Comparison of ENCODE assay signal across 8 cellular contexts in genomic region chr20:34709044-34709835, GRCh38. TPM values are rescaled to one million over a fixed set of nuclear protein-coding genes. Genes with fewer than 3 reads are reported as not detected.
DNase-seq lines count a peak whose midpoint lies in the region; ATAC-seq and TF ChIP-seq lines count a peak whose summit lies in the region.

No MANE protein-coding gene starts in this region.

- peak; percentile 94 for DNase-seq in GM13976 (ENCODE audit: low spot score)
- DNase-seq in NCI-H1417 (lab: John Stamatoyannopoulos, UW) = peak; percentile 79 to 98 (median 97)
- peak; percentile 88 for DNase-seq in WERI-Rb-1
- peak; percentile 88 to 95 for DNase-seq in T47D (ENCODE audit: low read depth in 1 of 2, low spot score in 1 of 2)
- DNase-seq in immature natural killer cell = peak; percentile 83 to 85 (median 84)
- peak; percentile 57 to 78 for DNase-seq in stimulated activated CD4-positive, alpha-beta T cell treated with anti-CD3 and anti-CD28 coated beads, Interleukin-12 subunit alpha, Interleukin-12 subunit beta, amount 100 ng/mL, for 24 hours (ENCODE audit: low read depth in 2 of 2)
- no peak for DNase-seq in NCI-H82 treated with DMSO at 0.1 percent for 48 hours (lab: John Stamatoyannopoulos, UW; ENCODE audit: unreplicated experiment)

- peak overlapping the region; percentile 71 for H3K4me3 ChIP-seq in WERI-Rb-1 (ENCODE audit: low read depth, low read length)

- H3K27ac ChIP-seq in WERI-Rb-1 = peak overlapping the region; percentile 91

- peak; percentile 56 for ATAC-seq in HG02642 (IDR thresholded peaks at IDR 0.05; ENCODE audit: poor library complexity, unreplicated experiment)

- peaks cover 20 to 25% (median 23%) of the 10 kb centered on the region in 3 donors for H3K27me3 Mint-ChIP-seq in immature natural killer cell (ENCODE audit: low read depth in 3 of 3)

- peak overlapping the region; percentile 55 to 91 (median 88) for H3K27ac Mint-ChIP-seq in immature natural killer cell

- peaks cover 20 to 28% of the 10 kb centered on the region in 2 donors for H3K4me1 Mint-ChIP-seq in immature natural killer cell

- H3K9me3 ChIP-seq in WERI-Rb-1 (ENCODE audit: severe bottlenecking) = no peaks in the 10 kb centered on the region

- H3K9me3 Mint-ChIP-seq in immature natural killer cell = no peaks in the 10 kb centered on the region

- H3K36me3 ChIP-seq in WERI-Rb-1 = peaks cover 18% of the 10 kb centered on the region

- TF ChIP-seq CTCF in GM13976 (IDR thresholded peaks at IDR 0.05; ENCODE audit: borderline replicate concordance, control extremely low read depth, extremely low read depth, insufficient read depth, missing control alignments) (no peak), WERI-Rb-1 (IDR thresholded peaks at IDR 0.05; ENCODE audit: low read depth, low read length) (no peak; the same call in 1 of the 2 replicates)

- H3K27me3 ChIP-seq in WERI-Rb-1 (ENCODE audit: insufficient read depth, low read depth, severe bottlenecking) = no peaks in the 10 kb centered on the region

- H3K36me3 Mint-ChIP-seq in immature natural killer cell = peaks cover 4 to 8% (median 5%) of the 10 kb centered on the region in 3 donors

- peak overlapping the region; percentile 87 to 92 (median 89) for H3K4me3 Mint-ChIP-seq in immature natural killer cell

- in situ Hi-C loops in GM13976 (cut with MboI; ENCODE audit: low sequenced_read_pairs, unreplicated experiment) = loop anchor here (10.0 kb wide), 1 partner anchor 174 kb away; no protein-coding TSS in a partner anchor
- in situ Hi-C loops in T47D (cut with HindIII; ENCODE audit: low pct_unique_long_range_greater_than_20kb, low sequenced_read_pairs) = no loop called here

RNA-seq across cellular contexts. Expression of gene TP53INP2, which starts 5.1 kb away (rescaled TPM):
- polyA plus RNA-seq in immature natural killer cell = 1 to 10 TPM in 1 of 3 donors, under 1 TPM in 2; 0.09 to 1.8 (median 0.53) TPM

RNA-seq across cellular contexts. Expression of gene PIGU, which starts 32.3 kb away (rescaled TPM):
- polyA plus RNA-seq in immature natural killer cell = 10 to 100 TPM; 19.3 to 34.7 (median 25.3) TPM
